21 cellular contexts compared by ENCODE assay signal in the genomic region with DNA sequence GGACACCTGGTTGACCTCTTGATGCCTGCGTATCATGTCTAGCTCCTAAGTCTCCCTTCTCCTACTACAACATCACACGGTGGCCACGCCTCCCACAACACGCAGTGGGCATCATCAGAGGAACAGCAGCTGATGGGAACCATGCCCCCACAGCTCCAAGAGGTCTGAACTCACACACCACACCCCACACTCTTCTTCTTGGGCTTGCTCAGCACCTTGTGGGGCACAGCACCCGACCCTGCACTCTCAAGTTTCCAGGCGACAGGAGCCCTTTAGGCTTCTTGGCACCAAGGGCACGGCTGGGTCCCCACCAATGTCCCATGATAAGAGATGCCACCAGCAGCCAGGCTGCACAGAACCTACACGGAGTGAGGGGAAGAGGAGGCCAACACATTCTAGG. TPM values are rescaled to one million over a fixed set of nuclear protein-coding genes. Genes with fewer than 3 reads are reported as not detected.
A peak's percentile ranks its signal among the peaks of the same experiment; 100 is the strongest.
DNase-seq lines count a peak whose midpoint lies in the region; ATAC-seq and TF ChIP-seq lines count a peak whose summit lies in the region.
"Had no signal": no experiment of that assay in that cellular context is flagged by ENCODE, and none has a peak within 500 bp of the region (broad histone marks: within the 10 kb centered on the region; RNA-seq: fewer than 3 reads in every experiment).

No MANE protein-coding gene starts in this region.

- no peak overlapping the region for H2BK15ac ChIP-seq in neuronal stem cell (ENCODE audit: low read length)

- H4K91ac ChIP-seq in neuronal stem cell (ENCODE audit: low read depth, low read length, poor library complexity), result peak overlapping the region; percentile 26

- H2BK5ac ChIP-seq in neuronal stem cell (ENCODE audit: low read length), result peak overlapping the region; percentile 55

- H3K27me3 Mint-ChIP-seq in CD4-positive, CD25-positive, alpha-beta regulatory T cell, result no peaks in the 10 kb centered on the region
- H3K27me3 Mint-ChIP-seq: CD4-positive, alpha-beta T cell; CD8-positive, alpha-beta memory T cell had no signal

- H3K36me3 Mint-ChIP-seq in CD4-positive, CD25-positive, alpha-beta regulatory T cell, result peaks cover 7% of the 10 kb centered on the region

- H3K4me1 Mint-ChIP-seq in CD4-positive, CD25-positive, alpha-beta regulatory T cell, result peaks cover 0 to 12% (median 5%) of the 10 kb centered on the region in 4 donors
- H3K4me1 Mint-ChIP-seq: CD8-positive, alpha-beta memory T cell had no signal

- H2BK120ac ChIP-seq in neuronal stem cell (ENCODE audit: low read depth, low read length), result no peak overlapping the region

- H2AK5ac ChIP-seq in neuronal stem cell (ENCODE audit: low read depth, low read length), result no peak overlapping the region

- no peak overlapping the region for H3K18ac ChIP-seq in neuronal stem cell (ENCODE audit: low read length)

- H2AFZ ChIP-seq in neuronal stem cell (ENCODE audit: low read length), result no peak overlapping the region

- H3K27me3 ChIP-seq in BLaER1 treated with 17β-estradiol and CSF1 and Interleukin-3, amounts not matched to agents 10 nM and 100 nM, result no peaks in the 10 kb centered on the region
- no peaks in the 10 kb centered on the region for H3K27me3 ChIP-seq in CD4-positive, CD25-positive, alpha-beta regulatory T cell (ENCODE audit: control insufficient read depth, insufficient read depth, low read length)
- H3K27me3 ChIP-seq in neuronal stem cell (ENCODE audit: control insufficient read depth in 3 of 3, insufficient read depth in 3 of 3, low read depth in 1 of 3, low read length in 3 of 3) (no peaks in the 10 kb centered on the region), body of pancreas (no peaks in the 10 kb centered on the region)

- no peak overlapping the region for H3K9ac ChIP-seq in BLaER1 treated with 17β-estradiol and CSF1 and Interleukin-3, amounts not matched to agents 10 nM and 100 nM
- H3K9ac ChIP-seq in neuronal stem cell (ENCODE audit: low read depth, low read length, poor library complexity), result no peak overlapping the region

- H3K4me3 Mint-ChIP-seq in CD4-positive, CD25-positive, alpha-beta regulatory T cell, result no peak overlapping the region
- H3K4me3 Mint-ChIP-seq: CD4-positive, alpha-beta T cell; CD8-positive, alpha-beta memory T cell; HFFc6 had no signal

- H3K4me1 ChIP-seq in BLaER1 treated with 17β-estradiol and CSF1 and Interleukin-3, amounts not matched to agents 10 nM and 100 nM, result peaks cover 16 to 43% (median 35%) of the 10 kb centered on the region in 10 experiments; a peak in 19 of 20 replicates
- H3K4me1 ChIP-seq in CD4-positive, CD25-positive, alpha-beta regulatory T cell (ENCODE audit: control insufficient read depth, insufficient read depth, low read length, poor library complexity, severe bottlenecking), result peaks cover 4% of the 10 kb centered on the region
- H3K4me1 ChIP-seq in neuronal stem cell (ENCODE audit: control insufficient read depth in 2 of 2, insufficient read depth in 1 of 2, low read depth in 1 of 2, low read length in 2 of 2) (peaks cover 16 to 19% of the 10 kb centered on the region in 2 donors), body of pancreas (no peaks in the 10 kb centered on the region)
- H3K4me1 ChIP-seq: HAP-1 had no signal

- H3K4me3 ChIP-seq in BLaER1 treated with 17β-estradiol and CSF1 and Interleukin-3, amounts not matched to agents 10 nM and 100 nM, result no peak overlapping the region
- H3K4me3 ChIP-seq in CD4-positive, CD25-positive, alpha-beta regulatory T cell (ENCODE audit: low read depth, low read length), result no peak overlapping the region
- no peak overlapping the region for H3K4me3 ChIP-seq in neuronal stem cell (ENCODE audit: low read length in 2 of 2)
- no peak overlapping the region for H3K4me3 ChIP-seq in body of pancreas
- H3K4me3 ChIP-seq: GM12878, HAP-1 had no signal

- no peaks in the 10 kb centered on the region for H3K9me3 ChIP-seq in BLaER1 treated with 17β-estradiol and CSF1 and Interleukin-3, amounts not matched to agents 10 nM and 100 nM (replicated peaks in 1 of 11)
- no peaks in the 10 kb centered on the region for H3K9me3 ChIP-seq in CD4-positive, CD25-positive, alpha-beta regulatory T cell (ENCODE audit: control insufficient read depth in 2 of 2, low read length in 2 of 2)
- H3K9me3 ChIP-seq in neuronal stem cell (replicated peaks in 1 of 2; ENCODE audit: control insufficient read depth in 2 of 2, insufficient read depth in 1 of 2, low read depth in 1 of 2, low read length in 2 of 2), result no peaks in the 10 kb centered on the region
- H3K9me3 ChIP-seq in body of pancreas, result no peaks in the 10 kb centered on the region
- H3K9me3 ChIP-seq: HAP-1 had no signal

- intact Hi-C loops in body of pancreas (cut with DNase I), result no loop called here

- ATAC-seq in CD4-positive, CD25-positive, alpha-beta regulatory T cell (ENCODE audit: low read depth in 2 of 2), result no peak
- ATAC-seq in body of pancreas (no peak), HG03045 (IDR thresholded peaks at IDR 0.05; ENCODE audit: unreplicated experiment) (no peak)
- ATAC-seq: GM12878 had no signal

- DNase-seq in CD4-positive, CD25-positive, alpha-beta regulatory T cell, result no peak
- DNase-seq in caudate nucleus (lab: John Stamatoyannopoulos, UW) (no peak), neuronal stem cell (ENCODE audit: low spot score) (no peak), body of pancreas (no peak)
- no peak for DNase-seq in stimulated activated CD4-positive, alpha-beta T cell treated with anti-CD3 and anti-CD28 coated beads, Interleukin-2, amount 100 ng/mL, for 48 hours
- DNase-seq: CD4-positive, alpha-beta T cell; DMS 273 treated with DMSO at 0.1 percent for 48 hours; DMS79; EL; GDM1; GOT3; HFFc6 had no signal

- H4K8ac ChIP-seq in neuronal stem cell (ENCODE audit: low read depth, low read length), result peak overlapping the region; percentile 95

- peaks cover 2% of the 10 kb centered on the region for H3K79me1 ChIP-seq in neuronal stem cell (ENCODE audit: low read depth, low read length)

- H3K27ac Mint-ChIP-seq in CD4-positive, CD25-positive, alpha-beta regulatory T cell, result peak overlapping the region in 2 of 3 donors; percentile 27 to 82
- H3K27ac Mint-ChIP-seq: HFFc6 had no signal

- TF ChIP-seq CTCF in body of pancreas (IDR thresholded peaks at IDR 0.05), result no peak

- no peaks in the 10 kb centered on the region for H3K9me3 Mint-ChIP-seq in CD4-positive, CD25-positive, alpha-beta regulatory T cell
- H3K9me3 Mint-ChIP-seq: CD4-positive, alpha-beta T cell; CD8-positive, alpha-beta memory T cell; HFFc6 had no signal

- H2BK12ac ChIP-seq in neuronal stem cell (ENCODE audit: low read length), result no peak overlapping the region

- H4K20me1 ChIP-seq in BLaER1 treated with 17β-estradiol and CSF1 and Interleukin-3, amounts not matched to agents 10 nM and 100 nM, result no peaks in the 10 kb centered on the region

- no peak overlapping the region for H3K14ac ChIP-seq in neuronal stem cell (ENCODE audit: low read length)

- no peak overlapping the region for H3K23ac ChIP-seq in neuronal stem cell (ENCODE audit: low read depth, low read length, poor library complexity)

- WGBS in neuronal stem cell (ENCODE audit: extremely low coverage in 2 of 2, insufficient read length in 2 of 2, insufficient replicate concordance in 1 of 2), 2 donors, result no CpG with 5 or more reads among the region's 8 CpGs
- WGBS in body of pancreas, 2 donors, result 85 to 89% methylated on average over 8 of the region's 8 CpGs

- H3K4me2 ChIP-seq in BLaER1 treated with 17β-estradiol and CSF1 and Interleukin-3, amounts not matched to agents 10 nM and 100 nM, result peak overlapping the region in 8 of 11 experiments; percentile 2 to 72 (median 32); a peak in 12 of 22 replicates
- no peak overlapping the region for H3K4me2 ChIP-seq in neuronal stem cell (ENCODE audit: insufficient read depth, low read length, poor library complexity, severe bottlenecking)

- no peak overlapping the region for H3K4ac ChIP-seq in neuronal stem cell (ENCODE audit: low read length)

- peak overlapping the region in 3 of 11 experiments; percentile 21 to 75 (median 71); a peak in 2 of 22 replicates for H3K27ac ChIP-seq in BLaER1 treated with 17β-estradiol and CSF1 and Interleukin-3, amounts not matched to agents 10 nM and 100 nM
- H3K27ac ChIP-seq in CD4-positive, CD25-positive, alpha-beta regulatory T cell (ENCODE audit: insufficient read depth, low read length, poor library complexity, severe bottlenecking), result no peak overlapping the region
- H3K27ac ChIP-seq in caudate nucleus (ENCODE audit: low read depth, low read length) (peak overlapping the region; percentile 11), neuronal stem cell (replicated peaks; ENCODE audit: low read length) (no peak overlapping the region), body of pancreas (no peak overlapping the region)
- H3K27ac ChIP-seq: C4-2B had no signal

- TF ChIP-seq POLR2A in body of pancreas (IDR thresholded peaks at IDR 0.05), result no peak

- H3K36me3 ChIP-seq in BLaER1 treated with 17β-estradiol and CSF1 and Interleukin-3, amounts not matched to agents 10 nM and 100 nM, result peaks cover 0 to 18% (median 5%) of the 10 kb centered on the region in 11 experiments; a peak in 7 of 22 replicates
- no peaks in the 10 kb centered on the region for H3K36me3 ChIP-seq in CD4-positive, CD25-positive, alpha-beta regulatory T cell (ENCODE audit: control insufficient read depth, insufficient read depth, low read length)
- H3K36me3 ChIP-seq in neuronal stem cell (replicated peaks in 1 of 2; ENCODE audit: control insufficient read depth in 2 of 2, insufficient read depth in 2 of 2, low read length in 2 of 2) (no peaks in the 10 kb centered on the region), body of pancreas (replicated peaks in 1 of 2; ENCODE audit: insufficient read depth in 1 of 2, low read depth in 2 of 2) (no peaks in the 10 kb centered on the region)
- H3K36me3 ChIP-seq: HAP-1 had no signal

RNA-seq across cellular contexts. Expression of a gene that starts 18.8 kb away (rescaled TPM):
- 0.15 TPM for total RNA-seq in CD4-positive, CD25-positive, alpha-beta regulatory T cell
- polyA plus RNA-seq in CD4-positive, CD25-positive, alpha-beta regulatory T cell, result not detected
- polyA plus RNA-seq in neuronal stem cell (2013, experiment 1 of 2), result 0.03 TPM
- 0.03 TPM for polyA plus RNA-seq in neuronal stem cell (2013, experiment 2 of 2)
- total RNA-seq in body of pancreas, result not detected
- total RNA-seq: A172; A673; CD4-positive, alpha-beta T cell; CD8-positive, alpha-beta memory T cell; HFFc6 had no signal
- polyA plus RNA-seq: BJ; CD8-positive, alpha-beta memory T cell; GM12878 had no signal

RNA-seq across cellular contexts. Expression of a gene that starts 28.2 kb away (rescaled TPM):
- 3.7 TPM for total RNA-seq in CD4-positive, CD25-positive, alpha-beta regulatory T cell
- 1 to 10 TPM; 1.1 to 4.8 (median 3.1) TPM for polyA plus RNA-seq in CD4-positive, CD25-positive, alpha-beta regulatory T cell
- 6.5 TPM for polyA plus RNA-seq in neuronal stem cell (2013, experiment 1 of 2)
- 6.5 TPM for polyA plus RNA-seq in neuronal stem cell (2013, experiment 2 of 2)
- total RNA-seq in body of pancreas, result 10 to 100 TPM in 1 of 2 donors, 1 to 10 TPM in 1; 6.5 to 13.2 TPM

RNA-seq across cellular contexts. Expression of a gene that starts 28.3 kb away (rescaled TPM):
- total RNA-seq in CD4-positive, CD25-positive, alpha-beta regulatory T cell, result 34.5 TPM
- polyA plus RNA-seq in CD4-positive, CD25-positive, alpha-beta regulatory T cell, result 10 to 100 TPM; 62.0 to 66.7 (median 65.3) TPM
- polyA plus RNA-seq in neuronal stem cell (2013, experiment 1 of 2), result 69.4 TPM
- 69.8 TPM for polyA plus RNA-seq in neuronal stem cell (2013, experiment 2 of 2)
- total RNA-seq in body of pancreas, result 10 to 100 TPM; 34.9 to 41.8 TPM
